In genomic region chr11:62548545-62549335, GRCh38 we compare ENCODE assay signal across 12 cellular contexts. TPM values are rescaled to one million over a fixed set of nuclear protein-coding genes. Genes with fewer than 3 reads are reported as not detected.
A peak's percentile ranks its signal among the peaks of the same experiment; 100 is the strongest.
DNase-seq lines count a peak whose midpoint lies in the region; ATAC-seq, FAIRE-seq and TF ChIP-seq lines count a peak whose summit lies in the region.
"Had no signal": no experiment of that assay in that cellular context is flagged by ENCODE, and none has a peak within 500 bp of the region (broad histone marks: within the 10 kb centered on the region; RNA-seq: fewer than 3 reads in every experiment).

No MANE protein-coding gene starts in this region.

- 17% methylated on average over 13 of the region's 17 CpGs for WGBS in K562 (ENCODE audit: insufficient coverage, low coverage, missing lambda C conversion rate)

- CTCF ChIA-PET in HCT116 (lab: Charles Lee) (interaction anchor here (0.7 kb wide), 1 partner anchor 139 kb away, joined by 3 read pairs; no protein-coding TSS in a partner anchor), K562 (lab: Yijun Ruan, JAX; ENCODE audit: low intra/inter-chr PET ratio) (no interaction called here)

- RAD21 ChIA-PET in HCT116 (lab: Charles Lee; ENCODE audit: low non-redundant PET in 1 of 2, low total read pairs in 2 of 2, uncharacterized antibody in 2 of 2, unreplicated experiment in 2 of 2), result no interaction called here

- H3K9me3 Mint-ChIP-seq in stimulated activated naive B cell treated with anti-CD40 and anti-IgM and Interleukin-4, amounts not matched to agents 10 μg/mL and 1 μg/mL and 100 μg/mL, for 72 hours, result peaks cover 2 to 4% of the 10 kb centered on the region in 2 donors
- H3K9me3 Mint-ChIP-seq: nephron progenitor cell had no signal

- H3K9me2 ChIP-seq in HCT116 (ENCODE audit: insufficient read depth), result no peaks in the 10 kb centered on the region

- DNase-seq in HCT116 (ENCODE audit: low read depth, low spot score), result no peak
- peak in 2 of 4 experiments; percentile 43 to 52 for DNase-seq in K562 (ENCODE audit: extremely low read depth in 1 of 4, low spot score in 3 of 4)
- DNase-seq in lower lobe of right lung, result no peak
- DNase-seq in stimulated activated naive B cell treated with anti-CD40 and anti-IgM and Interleukin-4, amounts not matched to agents 10 μg/mL and 1 μg/mL and 100 μg/mL, for 72 hours, result no peak
- no peak for DNase-seq in DMS 273 (lab: John Stamatoyannopoulos, UW; ENCODE audit: unreplicated experiment)
- no peak for DNase-seq in Peyer's patch
- DNase-seq: DMS153, NCI-H510A, nephron progenitor cell had no signal

- H3K4me3 Mint-ChIP-seq in stimulated activated naive B cell treated with anti-CD40 and anti-IgM and Interleukin-4, amounts not matched to agents 10 μg/mL and 1 μg/mL and 100 μg/mL, for 72 hours, result no peak overlapping the region

- TF ChIP-seq RAD21 in HCT116 (IDR thresholded peaks at IDR 0.05; ENCODE audit: low read depth) (no peak), K562 (CRISPR knock-in tag; conservative IDR thresholded peaks at IDR 0.05 in 1 of 2, IDR thresholded peaks at IDR 0.05 in 1 of 2) (0 out of 4 replicates have a peak, but pooled peaks of 1 of the 2 experiments have one; percentile 4)

- peak; percentile 52 for FAIRE-seq in K562 (lab: Jason Lieb, UNC)
- FAIRE-seq: GM18507 had no signal

- no peak for TF ChIP-seq POLR2A in HCT116 (IDR thresholded peaks at IDR 0.05; ENCODE audit: borderline replicate concordance, extremely low read depth, insufficient read depth, insufficient read length)
- TF ChIP-seq POLR2A in K562 (conservative IDR thresholded peaks at IDR 0.05), result no peak
- no peak for TF ChIP-seq POLR2A in Peyer's patch (IDR thresholded peaks at IDR 0.05)

- peaks cover 13 to 25% of the 10 kb centered on the region in 2 donors for H3K36me3 Mint-ChIP-seq in stimulated activated naive B cell treated with anti-CD40 and anti-IgM and Interleukin-4, amounts not matched to agents 10 μg/mL and 1 μg/mL and 100 μg/mL, for 72 hours

- no peak for TF ChIP-seq EP300 in K562 (IDR thresholded peaks at IDR 0.05; ENCODE audit: low read length)

- H3K4me1 Mint-ChIP-seq in stimulated activated naive B cell treated with anti-CD40 and anti-IgM and Interleukin-4, amounts not matched to agents 10 μg/mL and 1 μg/mL and 100 μg/mL, for 72 hours, result peaks cover 63 to 72% of the 10 kb centered on the region in 2 donors

- ATAC-seq in HCT116 (no peak), K562 (no peak), lower lobe of right lung (no peak), HG02885 (IDR thresholded peaks at IDR 0.05; ENCODE audit: poor library complexity, unreplicated experiment) (no peak), GM18511 (IDR thresholded peaks at IDR 0.05; ENCODE audit: unreplicated experiment) (no peak)
- no peak for ATAC-seq in stimulated activated naive B cell treated with anti-CD40 and anti-IgM and Interleukin-4, amounts not matched to agents 10 μg/mL and 1 μg/mL and 100 μg/mL, for 72 hours (replicated peaks)

- H3K9ac ChIP-seq in HCT116 (ENCODE audit: low read length), result no peak overlapping the region
- H3K9ac ChIP-seq in K562 (ENCODE audit: insufficient read depth in 1 of 2, low read depth in 2 of 2, low read length in 2 of 2), result peak overlapping the region in 1 of 2 experiments; percentile 83; a peak in 2 of 4 replicates

- no peak overlapping the region for H2AFZ ChIP-seq in HCT116 (ENCODE audit: low read depth, low read length, poor library complexity, severe bottlenecking)
- H2AFZ ChIP-seq in K562 (ENCODE audit: low read depth, low read length), result peak overlapping the region; percentile 54

- peaks cover 47 to 72% of the 10 kb centered on the region in 2 experiments for H3K4me1 ChIP-seq in HCT116 (ENCODE audit: control insufficient read depth in 1 of 2, insufficient read depth in 2 of 2, low read length in 2 of 2)
- H3K4me1 ChIP-seq in K562 (replicated peaks in 1 of 2; ENCODE audit: control insufficient read depth in 2 of 2, insufficient read depth in 2 of 2, low read length in 2 of 2), result peaks cover 55 to 69% of the 10 kb centered on the region in 2 experiments
- peaks cover 76% of the 10 kb centered on the region for H3K4me1 ChIP-seq in lower lobe of right lung
- peaks cover 13 to 68% (median 28%) of the 10 kb centered on the region in 4 donors for H3K4me1 ChIP-seq in Peyer's patch

- in situ Hi-C loops in K562 (cut with MboI), result no loop called here

- H3K9me3 ChIP-seq in HCT116 (ENCODE audit: control insufficient read depth in 1 of 2, insufficient read depth in 1 of 2, low read depth in 1 of 2, low read length in 2 of 2) (no peaks in the 10 kb centered on the region), K562 (replicated peaks; ENCODE audit: control insufficient read depth, insufficient read depth, low read depth, low read length) (no peaks in the 10 kb centered on the region), lower lobe of right lung (no peaks in the 10 kb centered on the region), Peyer's patch (no peaks in the 10 kb centered on the region)

- H3K79me2 ChIP-seq in HCT116 (ENCODE audit: insufficient read depth, low read length) (peaks cover 28% of the 10 kb centered on the region), K562 (ENCODE audit: control insufficient read depth, insufficient read depth, low read length) (peaks cover 26% of the 10 kb centered on the region)

- H3K27me3 ChIP-seq in HCT116 (ENCODE audit: insufficient read depth, low read length), result no peaks in the 10 kb centered on the region
- H3K27me3 ChIP-seq in K562 (ENCODE audit: control insufficient read depth in 2 of 2, insufficient read depth in 2 of 2, low read length in 2 of 2), result no peaks in the 10 kb centered on the region
- no peaks in the 10 kb centered on the region for H3K27me3 ChIP-seq in lower lobe of right lung (ENCODE audit: low read depth)
- H3K27me3 ChIP-seq in Peyer's patch, result no peaks in the 10 kb centered on the region

- H3K36me3 ChIP-seq in HCT116 (ENCODE audit: control insufficient read depth in 1 of 2, insufficient read depth in 2 of 2, low read length in 2 of 2), result no peaks in the 10 kb centered on the region
- no peaks in the 10 kb centered on the region for H3K36me3 ChIP-seq in K562 (ENCODE audit: control insufficient read depth, insufficient read depth, low read length)
- no peaks in the 10 kb centered on the region for H3K36me3 ChIP-seq in lower lobe of right lung
- no peaks in the 10 kb centered on the region for H3K36me3 ChIP-seq in Peyer's patch

- H3K27ac ChIP-seq in HCT116 (ENCODE audit: low read depth, low read length), result peak overlapping the region; percentile 9; the same call in 1 of the 2 replicates
- H3K27ac ChIP-seq in K562 (ENCODE audit: extremely low read depth, low read depth, low read length), result no peak overlapping the region
- peak overlapping the region; percentile 97 for H3K27ac ChIP-seq in lower lobe of right lung
- peak overlapping the region in 2 of 4 donors; percentile 62 to 98 for H3K27ac ChIP-seq in Peyer's patch

- H3K4me3 ChIP-seq in HCT116 (replicated peaks in 1 of 2; ENCODE audit: low read depth in 1 of 2, low read length in 2 of 2), result no peak overlapping the region
- no peak overlapping the region for H3K4me3 ChIP-seq in K562
- H3K4me3 ChIP-seq in lower lobe of right lung, result no peak overlapping the region
- H3K4me3 ChIP-seq in Peyer's patch, result no peak overlapping the region

- no peaks in the 10 kb centered on the region for H3K27me3 Mint-ChIP-seq in stimulated activated naive B cell treated with anti-CD40 and anti-IgM and Interleukin-4, amounts not matched to agents 10 μg/mL and 1 μg/mL and 100 μg/mL, for 72 hours

- BruUV-seq in HCT116 (replicated peaks; lab: Mats Ljungman, UMichigan) (no TSS peak), K562 (replicated peaks; lab: Mats Ljungman, UMichigan) (no TSS peak)

- intact Hi-C loops in HCT116 (cut with micrococcal nuclease), result no loop called here
- intact Hi-C loops in K562 (cut with micrococcal nuclease), result no loop called here
- intact Hi-C loops in lower lobe of right lung (cut with DNase I), result no loop called here

- POLR2A ChIA-PET in HCT116 (lab: Charles Lee), result interaction anchor here (0.7 to 2.8 kb wide), 3 partner anchors 8 to 1769 kb away, joined by 3 to 16 read pairs (median 3); partner anchors contain the start of genes PRDX5 and TRMT112
- POLR2A ChIA-PET in K562 (lab: Yijun Ruan, JAX), result interaction anchor here (0.8 kb wide), 1 partner anchor 130 kb away, joined by 4 read pairs; no protein-coding TSS in a partner anchor

- no peaks in the 10 kb centered on the region for H4K20me1 ChIP-seq in HCT116 (ENCODE audit: insufficient read depth)
- no peaks in the 10 kb centered on the region for H4K20me1 ChIP-seq in K562 (replicated peaks; ENCODE audit: control insufficient read depth, insufficient read depth, low read length)

- peak overlapping the region; percentile 42 for H3K27ac Mint-ChIP-seq in stimulated activated naive B cell treated with anti-CD40 and anti-IgM and Interleukin-4, amounts not matched to agents 10 μg/mL and 1 μg/mL and 100 μg/mL, for 72 hours
- H3K27ac Mint-ChIP-seq: nephron progenitor cell had no signal

- H3K4me2 ChIP-seq in HCT116 (ENCODE audit: low read length) (peak overlapping the region; percentile 100), K562 (ENCODE audit: insufficient read depth, low read length) (peak overlapping the region; percentile 33; the same call in 1 of the 2 replicates)

- H3K9me1 ChIP-seq in K562 (ENCODE audit: control insufficient read depth, insufficient read depth, low read length), result no peaks in the 10 kb centered on the region

- TF ChIP-seq CTCF in HCT116 (IDR thresholded peaks at IDR 0.05 in 2 of 3, conservative IDR thresholded peaks at IDR 0.05 in 1 of 3; ENCODE audit: borderline replicate concordance in 1 of 3, insufficient read depth in 1 of 3, low read depth in 2 of 3, low read length in 2 of 3) (no peak), K562 (IDR thresholded peaks at IDR 0.05 in 2 of 3, conservative IDR thresholded peaks at IDR 0.05 in 1 of 3; ENCODE audit: insufficient read depth in 2 of 3, low read depth in 1 of 3, low read length in 3 of 3) (no peak), lower lobe of right lung (IDR thresholded peaks at IDR 0.05) (no peak), Peyer's patch (IDR thresholded peaks at IDR 0.05) (no peak)

RNA-seq across cellular contexts. Expression of gene AHNAK, which starts 2.1 kb away (rescaled TPM):
- total RNA-seq in HCT116 (2021; ENCODE audit: unreplicated experiment), result 239 TPM
- 99.3 and 137 TPM in 2 replicates for polyA plus RNA-seq in HCT116 (2012)
- 39.7 and 135 TPM in 2 replicates for total RNA-seq in K562 (2011; cell fraction: chromatin; rRNA removed; ENCODE audit: low replicate concordance)
- total RNA-seq in K562 (2011; cell fraction: nucleolus; rRNA removed), result 22.0 and 31.1 TPM in 2 replicates
- total RNA-seq in K562 (2011; cell fraction: nucleoplasm; rRNA removed), result 33.6 and 34.6 TPM in 2 replicates
- 66.4 and 75.0 TPM in 2 replicates for total RNA-seq in K562 (2014; rRNA removed)
- total RNA-seq in K562 (2014; rRNA removed; fragmentation: Illumina TruSeq; extraction: Trizol), result 44.1 and 45.1 TPM in 2 replicates
- total RNA-seq in K562 (2015; rRNA removed; fragmentation: Illumina TruSeq; extraction: Trizol), result 71.3 and 71.7 TPM in 2 replicates
- 89.2 and 89.7 TPM in 2 replicates for total RNA-seq in K562 (2021)
- polyA plus RNA-seq in K562 (2011; rRNA removed), result 17.6 and 33.5 TPM in 2 replicates
- 5.7 and 18.0 TPM in 2 replicates for polyA plus RNA-seq in K562 (2011; cell fraction: cytosol; rRNA removed)
- polyA plus RNA-seq in K562 (2011; cell fraction: nucleus; rRNA removed), result 53.7 and 161 TPM in 2 replicates
- polyA plus RNA-seq in K562 (2012), result 43.6 and 58.2 TPM in 2 replicates
- 35.3 and 45.0 TPM in 2 replicates for polyA plus RNA-seq in K562 (2014; fragmentation: Illumina TruSeq; extraction: Trizol)
- 1 to 10 TPM; 1.5 to 2.5 TPM for polyA plus RNA-seq in K562 (2014; fragmentation: Nextera tagmentation; extraction: Ambion mirVana)
- 26.0 and 30.1 TPM in 2 replicates for polyA plus RNA-seq in K562 (2014; rRNA removed)
- 82.9 and 138 TPM in 2 replicates for polyA minus RNA-seq in K562 (2011; rRNA and poly(A)+ RNA removed)
- 55.4 and 84.5 TPM in 2 replicates for polyA minus RNA-seq in K562 (2011; cell fraction: cytosol; rRNA and poly(A)+ RNA removed)
- 20.5 and 109 TPM in 2 replicates for polyA minus RNA-seq in K562 (2011; cell fraction: nucleus; rRNA and poly(A)+ RNA removed)
- 809 TPM for total RNA-seq in lower lobe of right lung
- 1,000 to 10,000 TPM in 1 of 4 donors, 100 to 1,000 TPM in 3; 571 to 1,016 (median 697) TPM for total RNA-seq in Peyer's patch

RNA-seq across cellular contexts. Expression of gene EEF1G, which starts 25.0 kb away (rescaled TPM):
- 1,901 TPM for total RNA-seq in HCT116 (2021; ENCODE audit: unreplicated experiment)
- polyA plus RNA-seq in HCT116 (2012), result 2,991 and 3,021 TPM in 2 replicates
- total RNA-seq in K562 (2011; cell fraction: chromatin; rRNA removed; ENCODE audit: low replicate concordance), result 157 and 277 TPM in 2 replicates
- 471 and 476 TPM in 2 replicates for total RNA-seq in K562 (2011; cell fraction: nucleolus; rRNA removed)
- 624 and 1,167 TPM in 2 replicates for total RNA-seq in K562 (2011; cell fraction: nucleoplasm; rRNA removed)
- 2,058 and 2,269 TPM in 2 replicates for total RNA-seq in K562 (2014; rRNA removed)
- total RNA-seq in K562 (2014; rRNA removed; fragmentation: Illumina TruSeq; extraction: Trizol), result 1,872 and 2,117 TPM in 2 replicates
- total RNA-seq in K562 (2015; rRNA removed; fragmentation: Illumina TruSeq; extraction: Trizol), result 2,017 and 2,035 TPM in 2 replicates
- 1,822 and 1,912 TPM in 2 replicates for total RNA-seq in K562 (2021)
- 2,098 and 2,266 TPM in 2 replicates for polyA plus RNA-seq in K562 (2011; rRNA removed)
- 2,402 and 2,852 TPM in 2 replicates for polyA plus RNA-seq in K562 (2011; cell fraction: cytosol; rRNA removed)
- 1,113 and 1,374 TPM in 2 replicates for polyA plus RNA-seq in K562 (2011; cell fraction: nucleus; rRNA removed)
- polyA plus RNA-seq in K562 (2012), result 1,964 and 2,831 TPM in 2 replicates
- polyA plus RNA-seq in K562 (2014; fragmentation: Illumina TruSeq; extraction: Trizol), result 1,982 and 2,349 TPM in 2 replicates
- polyA plus RNA-seq in K562 (2014; fragmentation: Nextera tagmentation; extraction: Ambion mirVana), result 1,000 to 10,000 TPM in 1 of 2 experiments, 100 to 1,000 TPM in 1; 985 to 1,460 TPM
- 1,633 and 1,674 TPM in 2 replicates for polyA plus RNA-seq in K562 (2014; rRNA removed)
- 1,497 and 1,545 TPM in 2 replicates for polyA minus RNA-seq in K562 (2011; rRNA and poly(A)+ RNA removed)
- 1,399 and 1,500 TPM in 2 replicates for polyA minus RNA-seq in K562 (2011; cell fraction: cytosol; rRNA and poly(A)+ RNA removed)
- 145 and 316 TPM in 2 replicates for polyA minus RNA-seq in K562 (2011; cell fraction: nucleus; rRNA and poly(A)+ RNA removed)
- 899 TPM for total RNA-seq in lower lobe of right lung
- 1,000 to 10,000 TPM in 1 of 4 donors, 100 to 1,000 TPM in 3; 781 to 1,253 (median 958) TPM for total RNA-seq in Peyer's patch

RNA-seq across cellular contexts. Expression of gene TUT1, which starts 42.6 kb away (rescaled TPM):
- total RNA-seq in HCT116 (2021; ENCODE audit: unreplicated experiment) (49.0 TPM), K562 (2014; rRNA removed) (18.5 and 20.9 TPM in 2 replicates), K562 (2014; rRNA removed; fragmentation: Illumina TruSeq; extraction: Trizol) (7.2 and 9.6 TPM in 2 replicates), K562 (2015; rRNA removed; fragmentation: Illumina TruSeq; extraction: Trizol) (11.5 and 12.4 TPM in 2 replicates), K562 (2021) (38.9 and 44.3 TPM in 2 replicates), lower lobe of right lung (15.8 TPM), Peyer's patch (10 to 100 TPM in 3 of 4 donors, 1 to 10 TPM in 1; 5.0 to 29.4 (median 17.5) TPM)
- polyA plus RNA-seq in HCT116 (2012), result 23.7 and 25.5 TPM in 2 replicates
- total RNA-seq in K562 (2011; cell fraction: chromatin; rRNA removed; ENCODE audit: low replicate concordance), result 47.7 and 72.1 TPM in 2 replicates
- total RNA-seq in K562 (2011; cell fraction: nucleolus; rRNA removed), result 38.0 and 41.8 TPM in 2 replicates
- total RNA-seq in K562 (2011; cell fraction: nucleoplasm; rRNA removed), result 30.8 and 37.0 TPM in 2 replicates
- polyA plus RNA-seq in K562 (2011; rRNA removed) (15.7 and 31.2 TPM in 2 replicates), K562 (2014; fragmentation: Illumina TruSeq; extraction: Trizol) (22.8 and 26.7 TPM in 2 replicates), K562 (2014; fragmentation: Nextera tagmentation; extraction: Ambion mirVana) (1 to 10 TPM in 1 of 2 experiments, under 1 TPM in 1; 0.66 to 1.5 TPM), K562 (2014; rRNA removed) (24.3 and 28.2 TPM in 2 replicates)
- polyA plus RNA-seq in K562 (2011; cell fraction: cytosol; rRNA removed), result 12.9 and 21.9 TPM in 2 replicates
- 57.1 and 64.8 TPM in 2 replicates for polyA plus RNA-seq in K562 (2011; cell fraction: nucleus; rRNA removed)
- polyA plus RNA-seq in K562 (2012), result 25.7 and 28.0 TPM in 2 replicates
- 12.0 and 15.6 TPM in 2 replicates for polyA minus RNA-seq in K562 (2011; rRNA and poly(A)+ RNA removed)
- polyA minus RNA-seq in K562 (2011; cell fraction: cytosol; rRNA and poly(A)+ RNA removed), result 8.6 and 12.8 TPM in 2 replicates
- 10.0 and 15.2 TPM in 2 replicates for polyA minus RNA-seq in K562 (2011; cell fraction: nucleus; rRNA and poly(A)+ RNA removed)

RNA-seq across cellular contexts. Expression of gene MTA2, which starts 52.9 kb away (rescaled TPM):
- total RNA-seq in HCT116 (2021; ENCODE audit: unreplicated experiment) (98.9 TPM), K562 (2014; rRNA removed) (185 and 203 TPM in 2 replicates), K562 (2014; rRNA removed; fragmentation: Illumina TruSeq; extraction: Trizol) (161 and 172 TPM in 2 replicates), K562 (2015; rRNA removed; fragmentation: Illumina TruSeq; extraction: Trizol) (195 and 217 TPM in 2 replicates), K562 (2021) (176 and 203 TPM in 2 replicates), lower lobe of right lung (68.4 TPM), Peyer's patch (10 to 100 TPM; 47.9 to 74.7 (median 58.9) TPM)
- 61.2 and 68.3 TPM in 2 replicates for polyA plus RNA-seq in HCT116 (2012)
- total RNA-seq in K562 (2011; cell fraction: chromatin; rRNA removed; ENCODE audit: low replicate concordance), result 245 and 284 TPM in 2 replicates
- total RNA-seq in K562 (2011; cell fraction: nucleolus; rRNA removed), result 124 TPM in 2 replicates
- total RNA-seq in K562 (2011; cell fraction: nucleoplasm; rRNA removed), result 132 and 142 TPM in 2 replicates
- polyA plus RNA-seq in K562 (2011; rRNA removed) (36.0 and 48.6 TPM in 2 replicates), K562 (2014; fragmentation: Illumina TruSeq; extraction: Trizol) (190 and 220 TPM in 2 replicates), K562 (2014; fragmentation: Nextera tagmentation; extraction: Ambion mirVana) (1 to 10 TPM; 6.2 to 9.9 TPM), K562 (2014; rRNA removed) (121 and 125 TPM in 2 replicates)
- polyA plus RNA-seq in K562 (2011; cell fraction: cytosol; rRNA removed), result 40.7 and 41.9 TPM in 2 replicates
- 130 and 158 TPM in 2 replicates for polyA plus RNA-seq in K562 (2011; cell fraction: nucleus; rRNA removed)
- 115 and 136 TPM in 2 replicates for polyA plus RNA-seq in K562 (2012)
- 61.0 and 97.7 TPM in 2 replicates for polyA minus RNA-seq in K562 (2011; rRNA and poly(A)+ RNA removed)
- polyA minus RNA-seq in K562 (2011; cell fraction: cytosol; rRNA and poly(A)+ RNA removed), result 55.1 and 63.3 TPM in 2 replicates
- 55.5 and 81.5 TPM in 2 replicates for polyA minus RNA-seq in K562 (2011; cell fraction: nucleus; rRNA and poly(A)+ RNA removed)

Comparison
In these comparisons a context has a peak if more than half of its experiments do, and no peak if none do; other contexts are left out.
1. Of the 22 proteins assayed by ChIP-seq in both K562 and HCT116: peak only in K562: EGR1; only in HCT116: none; in both: none; in neither: 19; mixed calls (peak in some experiments, not most) for 2.